1 cellular context compared by ENCODE assay signal in the genomic region with DNA sequence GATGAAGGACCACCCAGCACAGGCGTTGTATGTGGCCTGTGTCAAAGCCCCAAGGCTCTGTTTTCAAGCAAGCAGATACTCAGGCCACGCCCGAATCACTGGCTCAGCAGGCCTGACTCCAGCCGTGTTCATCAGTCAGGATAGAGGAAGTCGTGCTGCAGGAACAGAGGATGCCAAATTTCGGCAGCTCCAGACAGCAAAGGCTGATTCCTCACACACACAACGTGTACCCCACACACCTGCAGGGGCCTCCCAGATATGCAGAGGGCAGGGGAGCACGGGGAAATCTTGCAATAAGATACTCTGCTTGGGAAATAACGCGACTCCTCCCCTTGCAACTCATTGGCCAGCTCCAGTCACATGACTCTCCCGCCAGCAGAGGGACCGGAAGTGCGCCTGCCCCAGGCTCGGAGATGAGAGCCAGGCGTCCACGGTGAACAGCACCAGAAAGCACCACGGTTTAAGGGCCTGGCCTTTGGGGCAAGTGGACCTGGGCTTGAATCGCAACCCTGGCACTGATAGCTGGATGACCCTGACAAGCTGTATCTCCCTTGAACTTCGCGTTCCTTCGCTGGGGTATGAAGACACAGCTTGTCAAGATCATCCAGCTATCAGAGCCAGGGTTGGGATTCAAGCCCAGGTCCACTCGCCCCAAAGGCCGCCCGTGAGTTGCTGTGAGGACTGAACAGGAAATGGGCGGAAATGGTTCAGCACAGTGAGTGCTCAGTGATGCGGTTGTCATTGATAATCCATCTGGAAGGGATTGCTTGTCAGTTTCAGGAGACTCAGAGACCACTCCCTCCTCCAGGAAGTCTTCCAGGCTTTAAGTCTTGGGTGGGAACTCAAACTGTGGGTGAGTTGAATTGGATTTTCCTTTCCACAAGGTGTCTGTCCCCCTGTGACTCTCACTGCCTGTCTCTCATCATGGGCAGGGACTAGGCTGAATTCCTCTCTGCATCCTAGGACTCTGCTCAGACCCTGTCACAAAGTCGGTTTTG.
TF ChIP-seq lines count a peak whose summit lies in the region.

No MANE protein-coding gene starts in this region.

TF ChIP-seq in K562, 482 proteins besides CTCF, POLR2A, EP300 and RAD21 (continued from another document and continues in another):
- TF ChIP-seq, protein P1, sequence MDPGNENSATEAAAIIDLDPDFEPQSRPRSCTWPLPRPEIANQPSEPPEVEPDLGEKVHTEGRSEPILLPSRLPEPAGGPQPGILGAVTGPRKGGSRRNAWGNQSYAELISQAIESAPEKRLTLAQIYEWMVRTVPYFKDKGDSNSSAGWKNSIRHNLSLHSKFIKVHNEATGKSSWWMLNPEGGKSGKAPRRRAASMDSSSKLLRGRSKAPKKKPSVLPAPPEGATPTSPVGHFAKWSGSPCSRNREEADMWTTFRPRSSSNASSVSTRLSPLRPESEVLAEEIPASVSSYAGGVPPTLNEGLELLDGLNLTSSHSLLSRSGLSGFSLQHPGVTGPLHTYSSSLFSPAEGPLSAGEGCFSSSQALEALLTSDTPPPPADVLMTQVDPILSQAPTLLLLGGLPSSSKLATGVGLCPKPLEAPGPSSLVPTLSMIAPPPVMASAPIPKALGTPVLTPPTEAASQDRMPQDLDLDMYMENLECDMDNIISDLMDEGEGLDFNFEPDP (CRISPR knock-in tag; IDR thresholded peaks at IDR 0.05): no peak
- no peak for TF ChIP-seq RBBP5 (IDR thresholded peaks at IDR 0.05; ENCODE audit: borderline replicate concordance, insufficient read depth, low read length, poor library complexity, severe bottlenecking)
- peak; percentile 14; the same call in 1 of the 2 replicates for TF ChIP-seq TEAD4 (IDR thresholded peaks at IDR 0.05; ENCODE audit: low read length)
- TF ChIP-seq TEAD4 (CRISPR knock-in tag; IDR thresholded peaks at IDR 0.05; ENCODE audit: borderline replicate concordance): no peak
- peak in 1 of 2 experiments; percentile 38; a peak in 1 of 4 replicates for TF ChIP-seq ARNT (IDR thresholded peaks at IDR 0.05)
- peak; percentile 91 for TF ChIP-seq MIER1 (IDR thresholded peaks at IDR 0.05; ENCODE audit: low read depth)
- no peak for TF ChIP-seq ZC3H11A (IDR thresholded peaks at IDR 0.05; ENCODE audit: low read depth, low read length)
- no peak for TF ChIP-seq JUND (IDR thresholded peaks at IDR 0.05; ENCODE audit: borderline replicate concordance, low read depth, low read length)
- TF ChIP-seq JUND (tag; IDR thresholded peaks at IDR 0.05; ENCODE audit: borderline replicate concordance, low read depth, low read length): 0 out of 3 replicates have a peak, but pooled peaks have one; percentile 6
- no peak for TF ChIP-seq ZNF197 (CRISPR knock-in tag; IDR thresholded peaks at IDR 0.05; ENCODE audit: low read depth)
- TF ChIP-seq, protein P2, sequence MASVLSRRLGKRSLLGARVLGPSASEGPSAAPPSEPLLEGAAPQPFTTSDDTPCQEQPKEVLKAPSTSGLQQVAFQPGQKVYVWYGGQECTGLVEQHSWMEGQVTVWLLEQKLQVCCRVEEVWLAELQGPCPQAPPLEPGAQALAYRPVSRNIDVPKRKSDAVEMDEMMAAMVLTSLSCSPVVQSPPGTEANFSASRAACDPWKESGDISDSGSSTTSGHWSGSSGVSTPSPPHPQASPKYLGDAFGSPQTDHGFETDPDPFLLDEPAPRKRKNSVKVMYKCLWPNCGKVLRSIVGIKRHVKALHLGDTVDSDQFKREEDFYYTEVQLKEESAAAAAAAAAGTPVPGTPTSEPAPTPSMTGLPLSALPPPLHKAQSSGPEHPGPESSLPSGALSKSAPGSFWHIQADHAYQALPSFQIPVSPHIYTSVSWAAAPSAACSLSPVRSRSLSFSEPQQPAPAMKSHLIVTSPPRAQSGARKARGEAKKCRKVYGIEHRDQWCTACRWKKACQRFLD (CRISPR knock-in tag; IDR thresholded peaks at IDR 0.05): 0 out of 2 replicates have a peak, but pooled peaks have one; percentile 14
- peak; percentile 36; the same call in 1 of the 2 replicates for TF ChIP-seq TCF3 (CRISPR knock-in tag; IDR thresholded peaks at IDR 0.05)
- TF ChIP-seq SNIP1 (IDR thresholded peaks at IDR 0.05; ENCODE audit: low read depth): no peak
- peak; percentile 89 for TF ChIP-seq FOS (IDR thresholded peaks at IDR 0.05; ENCODE audit: extremely low read depth, insufficient read length)
- peak; percentile 22 for TF ChIP-seq KDM5B (IDR thresholded peaks at IDR 0.05; ENCODE audit: insufficient replicate concordance, low read depth, low read length)
- peak; percentile 74 for TF ChIP-seq POLR2G (IDR thresholded peaks at IDR 0.05; ENCODE audit: low read depth, low read length)
- TF ChIP-seq ARHGAP35 (IDR thresholded peaks at IDR 0.05; ENCODE audit: partially characterized antibody): no peak
- no peak for TF ChIP-seq NFE2L1 (tag; IDR thresholded peaks at IDR 0.05; ENCODE audit: borderline replicate concordance, low read depth)
- TF ChIP-seq ZFX (CRISPR knock-in tag; IDR thresholded peaks at IDR 0.05): peak; percentile 90
- no peak for TF ChIP-seq LARP7 (IDR thresholded peaks at IDR 0.05)
- peak; percentile 80 for TF ChIP-seq RBFOX2 (IDR thresholded peaks at IDR 0.05; ENCODE audit: low read depth, low read length)
- TF ChIP-seq BRCA1 (IDR thresholded peaks at IDR 0.05): no peak
- TF ChIP-seq BRCA1 (CRISPR knock-in tag; IDR thresholded peaks at IDR 0.05): no peak
- no peak for TF ChIP-seq TAF9B (IDR thresholded peaks at IDR 0.05; ENCODE audit: partially characterized antibody)
- TF ChIP-seq ZNF146 (CRISPR knock-in tag; IDR thresholded peaks at IDR 0.05; ENCODE audit: unreplicated experiment): no peak
- TF ChIP-seq, protein P3, sequence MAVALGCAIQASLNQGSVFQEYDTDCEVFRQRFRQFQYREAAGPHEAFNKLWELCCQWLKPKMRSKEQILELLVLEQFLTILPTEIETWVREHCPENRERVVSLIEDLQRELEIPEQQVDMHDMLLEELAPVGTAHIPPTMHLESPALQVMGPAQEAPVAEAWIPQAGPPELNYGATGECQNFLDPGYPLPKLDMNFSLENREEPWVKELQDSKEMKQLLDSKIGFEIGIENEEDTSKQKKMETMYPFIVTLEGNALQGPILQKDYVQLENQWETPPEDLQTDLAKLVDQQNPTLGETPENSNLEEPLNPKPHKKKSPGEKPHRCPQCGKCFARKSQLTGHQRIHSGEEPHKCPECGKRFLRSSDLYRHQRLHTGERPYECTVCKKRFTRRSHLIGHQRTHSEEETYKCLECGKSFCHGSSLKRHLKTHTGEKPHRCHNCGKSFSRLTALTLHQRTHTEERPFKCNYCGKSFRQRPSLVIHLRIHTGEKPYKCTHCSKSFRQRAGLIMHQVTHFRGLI (CRISPR knock-in tag; IDR thresholded peaks at IDR 0.05): no peak
- no peak for TF ChIP-seq BDP1 (IDR thresholded peaks at IDR 0.05; ENCODE audit: insufficient read depth, insufficient read length)
- no peak for TF ChIP-seq ZFP30 (CRISPR knock-in tag; IDR thresholded peaks at IDR 0.05; ENCODE audit: borderline replicate concordance)
- TF ChIP-seq HCFC1 (IDR thresholded peaks at IDR 0.05; ENCODE audit: low read depth, low read length): no peak; the same call in 1 of the 2 replicates
- TF ChIP-seq ELF2 (CRISPR knock-in tag; IDR thresholded peaks at IDR 0.05): peak; percentile 94
- peak; percentile 56; the same call in 1 of the 2 replicates for TF ChIP-seq ELF4 (CRISPR knock-in tag; IDR thresholded peaks at IDR 0.05)
- TF ChIP-seq, protein P4, sequence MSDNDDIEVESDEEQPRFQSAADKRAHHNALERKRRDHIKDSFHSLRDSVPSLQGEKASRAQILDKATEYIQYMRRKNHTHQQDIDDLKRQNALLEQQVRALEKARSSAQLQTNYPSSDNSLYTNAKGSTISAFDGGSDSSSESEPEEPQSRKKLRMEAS (CRISPR knock-in tag; IDR thresholded peaks at IDR 0.05): peak; percentile 62
- TF ChIP-seq, protein P5, sequence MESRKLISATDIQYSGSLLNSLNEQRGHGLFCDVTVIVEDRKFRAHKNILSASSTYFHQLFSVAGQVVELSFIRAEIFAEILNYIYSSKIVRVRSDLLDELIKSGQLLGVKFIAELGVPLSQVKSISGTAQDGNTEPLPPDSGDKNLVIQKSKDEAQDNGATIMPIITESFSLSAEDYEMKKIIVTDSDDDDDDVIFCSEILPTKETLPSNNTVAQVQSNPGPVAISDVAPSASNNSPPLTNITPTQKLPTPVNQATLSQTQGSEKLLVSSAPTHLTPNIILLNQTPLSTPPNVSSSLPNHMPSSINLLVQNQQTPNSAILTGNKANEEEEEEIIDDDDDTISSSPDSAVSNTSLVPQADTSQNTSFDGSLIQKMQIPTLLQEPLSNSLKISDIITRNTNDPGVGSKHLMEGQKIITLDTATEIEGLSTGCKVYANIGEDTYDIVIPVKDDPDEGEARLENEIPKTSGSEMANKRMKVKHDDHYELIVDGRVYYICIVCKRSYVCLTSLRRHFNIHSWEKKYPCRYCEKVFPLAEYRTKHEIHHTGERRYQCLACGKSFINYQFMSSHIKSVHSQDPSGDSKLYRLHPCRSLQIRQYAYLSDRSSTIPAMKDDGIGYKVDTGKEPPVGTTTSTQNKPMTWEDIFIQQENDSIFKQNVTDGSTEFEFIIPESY (CRISPR knock-in tag; IDR thresholded peaks at IDR 0.05): 0 out of 2 replicates have a peak, but pooled peaks have one; percentile 5
- peak in 1 of 2 experiments; percentile 62; a peak in 3 of 4 replicates for TF ChIP-seq MAZ (CRISPR knock-in tag; conservative IDR thresholded peaks at IDR 0.05 in 1 of 2, IDR thresholded peaks at IDR 0.05 in 1 of 2)
- TF ChIP-seq, protein P6, sequence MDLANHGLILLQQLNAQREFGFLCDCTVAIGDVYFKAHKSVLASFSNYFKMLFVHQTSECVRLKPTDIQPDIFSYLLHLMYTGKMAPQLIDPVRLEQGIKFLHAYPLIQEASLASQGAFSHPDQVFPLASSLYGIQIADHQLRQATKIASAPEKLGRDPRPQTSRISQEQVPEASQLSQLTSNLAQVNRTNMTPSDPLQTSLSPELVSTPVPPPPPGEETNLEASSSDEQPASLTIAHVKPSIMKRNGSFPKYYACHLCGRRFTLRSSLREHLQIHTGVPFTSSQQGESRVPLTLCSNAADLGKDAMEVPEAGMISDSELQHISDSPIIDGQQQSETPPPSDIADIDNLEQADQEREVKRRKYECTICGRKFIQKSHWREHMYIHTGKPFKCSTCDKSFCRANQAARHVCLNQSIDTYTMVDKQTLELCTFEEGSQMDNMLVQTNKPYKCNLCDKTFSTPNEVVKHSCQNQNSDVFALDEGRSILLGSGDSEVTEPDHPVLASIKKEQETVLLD (IDR thresholded peaks at IDR 0.05): no peak
- TF ChIP-seq, protein P7, sequence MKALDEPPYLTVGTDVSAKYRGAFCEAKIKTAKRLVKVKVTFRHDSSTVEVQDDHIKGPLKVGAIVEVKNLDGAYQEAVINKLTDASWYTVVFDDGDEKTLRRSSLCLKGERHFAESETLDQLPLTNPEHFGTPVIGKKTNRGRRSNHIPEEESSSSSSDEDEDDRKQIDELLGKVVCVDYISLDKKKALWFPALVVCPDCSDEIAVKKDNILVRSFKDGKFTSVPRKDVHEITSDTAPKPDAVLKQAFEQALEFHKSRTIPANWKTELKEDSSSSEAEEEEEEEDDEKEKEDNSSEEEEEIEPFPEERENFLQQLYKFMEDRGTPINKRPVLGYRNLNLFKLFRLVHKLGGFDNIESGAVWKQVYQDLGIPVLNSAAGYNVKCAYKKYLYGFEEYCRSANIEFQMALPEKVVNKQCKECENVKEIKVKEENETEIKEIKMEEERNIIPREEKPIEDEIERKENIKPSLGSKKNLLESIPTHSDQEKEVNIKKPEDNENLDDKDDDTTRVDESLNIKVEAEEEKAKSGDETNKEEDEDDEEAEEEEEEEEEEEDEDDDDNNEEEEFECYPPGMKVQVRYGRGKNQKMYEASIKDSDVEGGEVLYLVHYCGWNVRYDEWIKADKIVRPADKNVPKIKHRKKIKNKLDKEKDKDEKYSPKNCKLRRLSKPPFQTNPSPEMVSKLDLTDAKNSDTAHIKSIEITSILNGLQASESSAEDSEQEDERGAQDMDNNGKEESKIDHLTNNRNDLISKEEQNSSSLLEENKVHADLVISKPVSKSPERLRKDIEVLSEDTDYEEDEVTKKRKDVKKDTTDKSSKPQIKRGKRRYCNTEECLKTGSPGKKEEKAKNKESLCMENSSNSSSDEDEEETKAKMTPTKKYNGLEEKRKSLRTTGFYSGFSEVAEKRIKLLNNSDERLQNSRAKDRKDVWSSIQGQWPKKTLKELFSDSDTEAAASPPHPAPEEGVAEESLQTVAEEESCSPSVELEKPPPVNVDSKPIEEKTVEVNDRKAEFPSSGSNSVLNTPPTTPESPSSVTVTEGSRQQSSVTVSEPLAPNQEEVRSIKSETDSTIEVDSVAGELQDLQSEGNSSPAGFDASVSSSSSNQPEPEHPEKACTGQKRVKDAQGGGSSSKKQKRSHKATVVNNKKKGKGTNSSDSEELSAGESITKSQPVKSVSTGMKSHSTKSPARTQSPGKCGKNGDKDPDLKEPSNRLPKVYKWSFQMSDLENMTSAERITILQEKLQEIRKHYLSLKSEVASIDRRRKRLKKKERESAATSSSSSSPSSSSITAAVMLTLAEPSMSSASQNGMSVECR (CRISPR knock-in tag; IDR thresholded peaks at IDR 0.05): peak; percentile 50; the same call in 1 of the 2 replicates
- TF ChIP-seq, protein P8, sequence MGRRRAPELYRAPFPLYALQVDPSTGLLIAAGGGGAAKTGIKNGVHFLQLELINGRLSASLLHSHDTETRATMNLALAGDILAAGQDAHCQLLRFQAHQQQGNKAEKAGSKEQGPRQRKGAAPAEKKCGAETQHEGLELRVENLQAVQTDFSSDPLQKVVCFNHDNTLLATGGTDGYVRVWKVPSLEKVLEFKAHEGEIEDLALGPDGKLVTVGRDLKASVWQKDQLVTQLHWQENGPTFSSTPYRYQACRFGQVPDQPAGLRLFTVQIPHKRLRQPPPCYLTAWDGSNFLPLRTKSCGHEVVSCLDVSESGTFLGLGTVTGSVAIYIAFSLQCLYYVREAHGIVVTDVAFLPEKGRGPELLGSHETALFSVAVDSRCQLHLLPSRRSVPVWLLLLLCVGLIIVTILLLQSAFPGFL (CRISPR knock-in tag; IDR thresholded peaks at IDR 0.05): no peak
- TF ChIP-seq ZNF431 (CRISPR knock-in tag; IDR thresholded peaks at IDR 0.05): peak; percentile 41; the same call in 1 of the 2 replicates
- TF ChIP-seq ZNF436 (CRISPR knock-in tag; IDR thresholded peaks at IDR 0.05): peak; percentile 97
- TF ChIP-seq KAT7 (CRISPR knock-in tag; IDR thresholded peaks at IDR 0.05; ENCODE audit: borderline replicate concordance): no peak
- TF ChIP-seq, protein P9, sequence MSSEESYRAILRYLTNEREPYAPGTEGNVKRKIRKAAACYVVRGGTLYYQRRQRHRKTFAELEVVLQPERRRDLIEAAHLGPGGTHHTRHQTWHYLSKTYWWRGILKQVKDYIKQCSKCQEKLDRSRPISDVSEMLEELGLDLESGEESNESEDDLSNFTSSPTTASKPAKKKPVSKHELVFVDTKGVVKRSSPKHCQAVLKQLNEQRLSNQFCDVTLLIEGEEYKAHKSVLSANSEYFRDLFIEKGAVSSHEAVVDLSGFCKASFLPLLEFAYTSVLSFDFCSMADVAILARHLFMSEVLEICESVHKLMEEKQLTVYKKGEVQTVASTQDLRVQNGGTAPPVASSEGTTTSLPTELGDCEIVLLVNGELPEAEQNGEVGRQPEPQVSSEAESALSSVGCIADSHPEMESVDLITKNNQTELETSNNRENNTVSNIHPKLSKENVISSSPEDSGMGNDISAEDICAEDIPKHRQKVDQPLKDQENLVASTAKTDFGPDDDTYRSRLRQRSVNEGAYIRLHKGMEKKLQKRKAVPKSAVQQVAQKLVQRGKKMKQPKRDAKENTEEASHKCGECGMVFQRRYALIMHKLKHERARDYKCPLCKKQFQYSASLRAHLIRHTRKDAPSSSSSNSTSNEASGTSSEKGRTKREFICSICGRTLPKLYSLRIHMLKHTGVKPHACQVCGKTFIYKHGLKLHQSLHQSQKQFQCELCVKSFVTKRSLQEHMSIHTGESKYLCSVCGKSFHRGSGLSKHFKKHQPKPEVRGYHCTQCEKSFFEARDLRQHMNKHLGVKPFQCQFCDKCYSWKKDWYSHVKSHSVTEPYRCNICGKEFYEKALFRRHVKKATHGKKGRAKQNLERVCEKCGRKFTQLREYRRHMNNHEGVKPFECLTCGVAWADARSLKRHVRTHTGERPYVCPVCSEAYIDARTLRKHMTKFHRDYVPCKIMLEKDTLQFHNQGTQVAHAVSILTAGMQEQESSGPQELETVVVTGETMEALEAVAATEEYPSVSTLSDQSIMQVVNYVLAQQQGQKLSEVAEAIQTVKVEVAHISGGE (CRISPR knock-in tag; IDR thresholded peaks at IDR 0.05): 0 out of 6 replicates have a peak, but pooled peaks of 1 of the 3 experiments have one; percentile 26
